In the genomic region with DNA sequence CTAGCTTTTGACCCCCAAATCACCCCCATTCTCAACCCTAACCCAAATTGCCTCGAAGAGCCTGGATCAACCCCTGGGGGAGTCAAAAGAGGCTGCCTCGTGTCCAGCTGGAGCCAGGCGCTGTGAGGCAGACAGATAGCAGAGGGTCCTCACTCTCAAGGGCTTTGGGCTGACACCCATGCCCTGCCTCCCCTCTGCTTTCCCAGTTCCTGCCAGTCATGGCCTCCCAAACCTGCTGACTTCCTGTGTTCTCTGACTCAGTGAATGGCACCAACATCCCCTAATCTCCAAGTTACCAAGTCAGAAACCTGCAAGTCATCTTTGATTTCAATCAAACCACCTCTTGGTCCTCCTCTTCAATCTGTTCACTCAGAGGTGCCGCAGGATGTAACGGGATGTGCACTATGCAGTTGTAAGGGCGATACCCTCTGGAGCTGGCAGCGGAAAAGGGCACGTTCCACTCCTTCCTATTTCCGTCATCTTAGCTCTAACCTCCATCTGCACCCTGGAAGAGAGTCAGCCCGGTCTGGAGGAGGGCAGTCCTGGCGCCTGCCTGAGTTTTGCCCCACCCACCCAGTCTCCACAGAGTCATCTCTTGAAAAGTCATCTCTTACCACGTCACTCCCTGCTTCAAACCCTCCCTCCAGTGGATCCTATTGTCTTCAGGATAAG, we compare ENCODE assay signal across 16 cellular contexts.
"Had no signal": no experiment of that assay in that cellular context is flagged by ENCODE, and none has a peak within 500 bp of the region (broad histone marks: within the 10 kb centered on the region; RNA-seq: fewer than 3 reads in every experiment).

No MANE protein-coding gene starts in this region.

- H3K4me1 ChIP-seq: SJCRH30, suprapubic skin had no signal

- DNase-seq: activated gamma-delta T cell; activated T-cell treated with anti-CD3 and anti-CD28 coated beads, Interleukin-2, amount 50 U/mL, for 48 hours; hippocampal formation; kidney; left ventricle myocardium superior; mesenchymal stem cell; naive thymus-derived CD8-positive, alpha-beta T cell; nucleus accumbens; posterior cingulate gyrus; SJCRH30; stimulated activated CD4-positive, alpha-beta T cell treated with anti-CD3 and anti-CD28 coated beads, Interleukin-15, amount 100 ng/mL, for 24 hours; stimulated activated CD4-positive, alpha-beta T cell treated with anti-CD3 and anti-CD28 coated beads, Interleukin-4, amount 100 ng/mL, for 24 hours; stimulated activated naive CD4-positive, alpha-beta T cell treated with Interleukin-2 at 50 U/mL for 16 hours; T-helper 17 cell had no signal

- H3K4me3 Mint-ChIP-seq: naive thymus-derived CD8-positive, alpha-beta T cell; T-helper 17 cell; type B pancreatic cell had no signal

- H3K36me3 ChIP-seq: SJCRH30, suprapubic skin had no signal

- H3K4me3 ChIP-seq: SJCRH30, suprapubic skin had no signal

- H3K36me3 Mint-ChIP-seq: naive thymus-derived CD8-positive, alpha-beta T cell; type B pancreatic cell had no signal

- H3K9me3 ChIP-seq: SJCRH30, suprapubic skin had no signal

- H3K27me3 ChIP-seq: SJCRH30, suprapubic skin had no signal

- H3K27ac Mint-ChIP-seq: naive thymus-derived CD8-positive, alpha-beta T cell; T-helper 17 cell had no signal

- H3K27ac ChIP-seq: SJCRH30, suprapubic skin had no signal

- H3K9me3 Mint-ChIP-seq: naive thymus-derived CD8-positive, alpha-beta T cell; type B pancreatic cell had no signal
